ENCODE assay signal across 1 cellular context in the genomic region with DNA sequence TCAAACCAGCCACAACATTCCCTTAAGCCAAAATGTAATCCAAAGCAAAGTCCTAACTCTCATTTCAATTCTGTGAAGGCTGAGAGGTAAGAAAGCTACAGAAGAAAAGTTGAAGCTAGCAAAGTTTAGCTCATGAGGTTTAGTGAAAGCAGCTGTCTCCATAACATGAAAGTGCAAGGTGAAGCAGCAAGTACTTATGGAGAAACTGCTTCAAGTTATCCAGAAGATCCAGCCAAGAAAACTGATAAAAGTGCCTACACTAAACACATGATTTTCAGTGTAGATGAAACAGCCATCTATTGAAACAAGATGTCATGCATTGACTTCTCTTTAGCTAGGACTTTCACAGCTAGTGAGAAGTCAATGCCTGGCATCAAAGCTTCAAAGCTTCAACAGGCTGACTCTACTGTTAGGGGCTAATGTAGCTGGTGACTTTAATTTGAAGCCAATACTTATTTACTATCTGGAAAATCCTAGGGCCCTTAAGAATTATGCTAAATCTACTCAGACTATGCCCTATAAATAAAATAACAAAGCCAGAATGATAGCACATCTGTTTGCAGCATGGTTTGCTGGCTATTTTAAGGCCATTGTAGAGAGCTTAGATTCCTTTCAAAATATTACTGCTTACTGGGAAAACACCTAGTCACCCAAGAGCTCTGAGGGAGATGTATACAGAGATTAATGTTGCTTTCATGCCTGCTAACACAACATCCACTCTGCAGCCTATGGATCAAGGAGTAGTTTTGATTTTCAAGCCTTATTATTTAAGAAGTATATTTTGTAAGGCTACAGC.
TF ChIP-seq lines count a peak whose summit lies in the region.

No MANE protein-coding gene starts in this region.

TF ChIP-seq in SK-N-SH treated with all-trans-retinoic acid at 6 μM for 48 hours, 23 proteins besides CTCF, POLR2A, EP300 and RAD21 (continued from another document):
- TF ChIP-seq, protein P1, sequence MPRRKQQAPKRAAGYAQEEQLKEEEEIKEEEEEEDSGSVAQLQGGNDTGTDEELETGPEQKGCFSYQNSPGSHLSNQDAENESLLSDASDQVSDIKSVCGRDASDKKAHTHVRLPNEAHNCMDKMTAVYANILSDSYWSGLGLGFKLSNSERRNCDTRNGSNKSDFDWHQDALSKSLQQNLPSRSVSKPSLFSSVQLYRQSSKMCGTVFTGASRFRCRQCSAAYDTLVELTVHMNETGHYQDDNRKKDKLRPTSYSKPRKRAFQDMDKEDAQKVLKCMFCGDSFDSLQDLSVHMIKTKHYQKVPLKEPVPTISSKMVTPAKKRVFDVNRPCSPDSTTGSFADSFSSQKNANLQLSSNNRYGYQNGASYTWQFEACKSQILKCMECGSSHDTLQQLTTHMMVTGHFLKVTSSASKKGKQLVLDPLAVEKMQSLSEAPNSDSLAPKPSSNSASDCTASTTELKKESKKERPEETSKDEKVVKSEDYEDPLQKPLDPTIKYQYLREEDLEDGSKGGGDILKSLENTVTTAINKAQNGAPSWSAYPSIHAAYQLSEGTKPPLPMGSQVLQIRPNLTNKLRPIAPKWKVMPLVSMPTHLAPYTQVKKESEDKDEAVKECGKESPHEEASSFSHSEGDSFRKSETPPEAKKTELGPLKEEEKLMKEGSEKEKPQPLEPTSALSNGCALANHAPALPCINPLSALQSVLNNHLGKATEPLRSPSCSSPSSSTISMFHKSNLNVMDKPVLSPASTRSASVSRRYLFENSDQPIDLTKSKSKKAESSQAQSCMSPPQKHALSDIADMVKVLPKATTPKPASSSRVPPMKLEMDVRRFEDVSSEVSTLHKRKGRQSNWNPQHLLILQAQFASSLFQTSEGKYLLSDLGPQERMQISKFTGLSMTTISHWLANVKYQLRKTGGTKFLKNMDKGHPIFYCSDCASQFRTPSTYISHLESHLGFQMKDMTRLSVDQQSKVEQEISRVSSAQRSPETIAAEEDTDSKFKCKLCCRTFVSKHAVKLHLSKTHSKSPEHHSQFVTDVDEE (CRISPR knock-in tag; IDR thresholded peaks at IDR 0.05): no peak
- TF ChIP-seq CSDC2 (CRISPR knock-in tag; IDR thresholded peaks at IDR 0.05) (no peak), POU6F1 (CRISPR knock-in tag; IDR thresholded peaks at IDR 0.05; ENCODE audit: borderline replicate concordance, low read depth) (no peak), PATZ1 (CRISPR knock-in tag; IDR thresholded peaks at IDR 0.05; ENCODE audit: borderline replicate concordance) (no peak)
